Comparison of ENCODE assay signal across 10 cellular contexts in genomic region chr10:69232252-69232651, GRCh38. TPM values are rescaled to one million over a fixed set of nuclear protein-coding genes. Genes with fewer than 3 reads are reported as not detected.
DNase-seq lines count a peak whose midpoint lies in the region; ATAC-seq and TF ChIP-seq lines count a peak whose summit lies in the region.
"Had no signal": no experiment of that assay in that cellular context is flagged by ENCODE, and none has a peak within 500 bp of the region (broad histone marks: within the 10 kb centered on the region; RNA-seq: fewer than 3 reads in every experiment).

No MANE protein-coding gene starts in this region.

- peak overlapping the region; percentile 1 for H3K4me3 Mint-ChIP-seq in Caco-2 (ENCODE audit: unreplicated experiment)
- peak overlapping the region in 8 of 10 donors; percentile 61 to 86 (median 79) for H3K4me3 Mint-ChIP-seq in naive thymus-derived CD8-positive, alpha-beta T cell

- DNase-seq in Caco-2 (peak; percentile 56 to 75), LHCN-M2 (ENCODE audit: low read depth) (peak; percentile 81), dedifferentiated amniotic fluid mesenchymal stem cell (ENCODE audit: extremely low spot score) (peak; percentile 61), CD1c-positive myeloid dendritic cell (ENCODE audit: extremely low spot score) (no peak), adrenal gland (no peak), esophagus squamous epithelium (lab: John Stamatoyannopoulos, UW) (no peak)
- no peak for DNase-seq in naive thymus-derived CD8-positive, alpha-beta T cell
- no peak for DNase-seq in stimulated activated CD4-positive, alpha-beta T cell treated with anti-CD3 and anti-CD28 coated beads, Interleukin-2, amount 100 ng/mL, for 24 hours
- DNase-seq: foreskin melanocyte, SIG-M5 had no signal

- H3K9me3 Mint-ChIP-seq in Caco-2 (ENCODE audit: unreplicated experiment), result no peaks in the 10 kb centered on the region
- H3K9me3 Mint-ChIP-seq in naive thymus-derived CD8-positive, alpha-beta T cell, result no peaks in the 10 kb centered on the region

- H3K4me1 ChIP-seq in Caco-2 (peaks cover 40% of the 10 kb centered on the region), adrenal gland (replicated peaks in 1 of 2) (peaks cover 8 to 11% of the 10 kb centered on the region in 2 donors), esophagus squamous epithelium (peaks cover 0 to 24% (median 8%) of the 10 kb centered on the region in 3 donors)

- no peaks in the 10 kb centered on the region for H3K9me3 ChIP-seq in Caco-2
- no peaks in the 10 kb centered on the region for H3K9me3 ChIP-seq in adrenal gland (replicated peaks in 1 of 3)
- no peaks in the 10 kb centered on the region for H3K9me3 ChIP-seq in esophagus squamous epithelium

- WGBS in adrenal gland, 4 donors, result 81 to 91% (median 86%) methylated on average over 9 of the region's 9 CpGs
- 69 to 83% methylated on average over 7 to 9 of the region's 9 CpGs for WGBS in esophagus squamous epithelium, 2 donors

- H3K27me3 ChIP-seq in Caco-2 (replicated peaks; ENCODE audit: control insufficient read depth, insufficient read depth, low read length), result no peaks in the 10 kb centered on the region
- no peaks in the 10 kb centered on the region for H3K27me3 ChIP-seq in adrenal gland
- H3K27me3 ChIP-seq in esophagus squamous epithelium, result no peaks in the 10 kb centered on the region

- ATAC-seq in naive thymus-derived CD8-positive, alpha-beta T cell, result no peak

- TF ChIP-seq CTCF in Caco-2 (IDR thresholded peaks at IDR 0.05; ENCODE audit: insufficient read depth in 1 of 2, low read depth in 1 of 2, low read length in 1 of 2, severe bottlenecking in 1 of 2, unreplicated experiment in 1 of 2) (no peak), adrenal gland (IDR thresholded peaks at IDR 0.05) (no peak), esophagus squamous epithelium (IDR thresholded peaks at IDR 0.05) (no peak)

- H3K27ac Mint-ChIP-seq in Caco-2 (ENCODE audit: unreplicated experiment), result peak overlapping the region; percentile 28
- H3K27ac Mint-ChIP-seq in naive thymus-derived CD8-positive, alpha-beta T cell, result peak overlapping the region in 7 of 10 donors; percentile 10 to 93 (median 79)

- no TSS peak for BruUV-seq in Caco-2 (replicated peaks; lab: Mats Ljungman, UMichigan)

- H3K36me3 ChIP-seq in Caco-2 (ENCODE audit: control insufficient read depth, insufficient read depth, low read length) (peaks cover 1% of the 10 kb centered on the region; the same call in 1 of the 2 replicates), adrenal gland (replicated peaks in 1 of 2) (no peaks in the 10 kb centered on the region), esophagus squamous epithelium (no peaks in the 10 kb centered on the region)

- POLR2A ChIA-PET in Caco-2 (lab: Charles Lee), result no interaction called here
- POLR2A ChIA-PET in naive thymus-derived CD8-positive, alpha-beta T cell (lab: Charles Lee), result no interaction called here

- peaks cover 15% of the 10 kb centered on the region for H3K4me1 Mint-ChIP-seq in Caco-2 (ENCODE audit: low read depth, unreplicated experiment)
- H3K4me1 Mint-ChIP-seq in naive thymus-derived CD8-positive, alpha-beta T cell, result peaks cover 31 to 63% (median 44%) of the 10 kb centered on the region in 4 donors

- no peaks in the 10 kb centered on the region for H3K27me3 Mint-ChIP-seq in Caco-2 (ENCODE audit: insufficient read depth, unreplicated experiment)
- no peaks in the 10 kb centered on the region for H3K27me3 Mint-ChIP-seq in naive thymus-derived CD8-positive, alpha-beta T cell

- no peaks in the 10 kb centered on the region for H3K36me3 Mint-ChIP-seq in Caco-2 (ENCODE audit: insufficient read depth, unreplicated experiment)
- peaks cover 0 to 2% (median 0%) of the 10 kb centered on the region in 3 donors for H3K36me3 Mint-ChIP-seq in naive thymus-derived CD8-positive, alpha-beta T cell

- no peak for TF ChIP-seq POLR2A in adrenal gland (IDR thresholded peaks at IDR 0.05)
- TF ChIP-seq POLR2A in esophagus squamous epithelium (IDR thresholded peaks at IDR 0.05), result no peak

- no peak overlapping the region for H3K27ac ChIP-seq in adrenal gland
- H3K27ac ChIP-seq in esophagus squamous epithelium, result no peak overlapping the region

- H3K4me3 ChIP-seq in Caco-2 (ENCODE audit: low read depth, low read length), result no peak overlapping the region
- no peak overlapping the region for H3K4me3 ChIP-seq in adrenal gland
- no peak overlapping the region for H3K4me3 ChIP-seq in esophagus squamous epithelium

- intact Hi-C loops in Caco-2 (cut with micrococcal nuclease; ENCODE audit: unreplicated experiment), result no loop called here
- intact Hi-C loops in adrenal gland (cut with DNase I), result no loop called here
- intact Hi-C loops in esophagus squamous epithelium (cut with DNase I), result no loop called here

- CTCF ChIA-PET in Caco-2 (lab: Charles Lee), result interaction anchor here (0.6 to 3.1 kb wide), 5 partner anchors 10 to 176 kb away, joined by 3 to 15 read pairs (median 6); no protein-coding TSS in a partner anchor

RNA-seq across cellular contexts. Expression of gene HKDC1, which starts 12.1 kb away (rescaled TPM):
- 18.7 and 24.5 TPM in 2 replicates for total RNA-seq in Caco-2 (2022)
- 0.17 and 1.1 TPM in 2 replicates for total RNA-seq in LHCN-M2 (2014; rRNA removed)
- 2.7 TPM for polyA plus RNA-seq in LHCN-M2 (2012)
- total RNA-seq in naive thymus-derived CD8-positive, alpha-beta T cell, result under 1 TPM; 0.65 to 0.80 TPM
- 1 to 10 TPM in 2 of 3 donors, under 1 TPM in 1; 0.97 to 4.3 (median 1.1) TPM for polyA plus RNA-seq in naive thymus-derived CD8-positive, alpha-beta T cell
- total RNA-seq in adrenal gland, result under 1 TPM in 2 of 8 donors, not detected in 6; under 0.01 to 0.11 TPM
- under 1 TPM; 0.04 to 0.48 (median 0.20) TPM for polyA plus RNA-seq in adrenal gland
- 1 to 10 TPM in 1 of 4 donors, under 1 TPM in 2, not detected in 1; 0.19 to 1.5 (median 0.19) TPM for total RNA-seq in esophagus squamous epithelium

RNA-seq across cellular contexts. Expression of gene HK1, which starts 46.0 kb away (rescaled TPM):
- total RNA-seq in Caco-2 (2022) (27.2 and 35.4 TPM in 2 replicates), LHCN-M2 (2014; rRNA removed) (113 and 124 TPM in 2 replicates), adrenal gland (10 to 100 TPM; 29.3 to 79.3 (median 52.7) TPM), esophagus squamous epithelium (100 to 1,000 TPM; 130 to 189 (median 142) TPM)
- 230 TPM for polyA plus RNA-seq in LHCN-M2 (2012)
- total RNA-seq in naive thymus-derived CD8-positive, alpha-beta T cell, result 10 to 100 TPM; 63.5 to 67.1 TPM
- polyA plus RNA-seq in naive thymus-derived CD8-positive, alpha-beta T cell, result 100 to 1,000 TPM in 1 of 3 donors, 10 to 100 TPM in 2; 89.9 to 129 (median 97.1) TPM
- 10 to 100 TPM; 18.4 to 37.5 (median 19.5) TPM for polyA plus RNA-seq in adrenal gland

RNA-seq across cellular contexts. Expression of gene SUPV3L1, which starts 52.2 kb away (rescaled TPM):
- 77.1 and 79.2 TPM in 2 replicates for total RNA-seq in Caco-2 (2022)
- 24.9 and 26.0 TPM in 2 replicates for total RNA-seq in LHCN-M2 (2014; rRNA removed)
- polyA plus RNA-seq in LHCN-M2 (2012), result 16.8 TPM
- 10 to 100 TPM; 39.5 to 40.3 TPM for total RNA-seq in naive thymus-derived CD8-positive, alpha-beta T cell
- 10 to 100 TPM; 10.8 to 17.8 (median 13.5) TPM for polyA plus RNA-seq in naive thymus-derived CD8-positive, alpha-beta T cell
- total RNA-seq in adrenal gland, result 10 to 100 TPM; 24.4 to 53.1 (median 33.6) TPM
- polyA plus RNA-seq in adrenal gland, result 100 to 1,000 TPM in 2 of 3 donors, 10 to 100 TPM in 1; 54.8 to 165 (median 114) TPM
- 10 to 100 TPM; 10.4 to 31.9 (median 20.9) TPM for total RNA-seq in esophagus squamous epithelium

Comparison
In these comparisons a context has a peak if more than half of its experiments do, and no peak if none do; other contexts are left out.
1. DNase-seq: peak in Caco-2 (2 of 2), LHCN-M2 (single experiment) and dedifferentiated amniotic fluid mesenchymal stem cell (single experiment); none in naive thymus-derived CD8-positive, alpha-beta T cell (0 of 10), CD1c-positive myeloid dendritic cell (single experiment), adrenal gland (0 of 7), esophagus squamous epithelium (single experiment) and stimulated activated CD4-positive, alpha-beta T cell treated with anti-CD3 and anti-CD28 coated beads, Interleukin-2, amount 100 ng/mL, for 24 hours (0 of 2).